8 cellular contexts compared by ENCODE assay signal in the genomic region with DNA sequence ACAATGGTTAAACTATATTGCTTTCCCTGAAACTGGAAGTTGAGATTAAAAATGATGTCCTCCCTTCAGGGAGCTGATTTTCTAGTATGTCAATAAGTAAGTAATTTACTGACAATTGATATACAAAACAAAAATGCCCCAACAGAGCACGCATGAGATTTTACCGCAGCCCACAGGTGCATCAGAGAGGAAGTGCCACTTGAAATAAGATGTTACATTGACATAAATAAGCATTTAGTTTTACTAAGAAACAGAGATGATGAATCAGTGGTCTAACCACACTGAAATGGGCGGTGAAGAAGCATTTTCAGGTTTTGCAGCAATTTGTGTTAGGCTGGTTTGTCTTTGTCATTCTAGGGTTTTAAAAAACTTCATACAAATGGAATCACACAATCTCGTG. TPM values are rescaled to one million over a fixed set of nuclear protein-coding genes. Genes with fewer than 3 reads are reported as not detected.
DNase-seq lines count a peak whose midpoint lies in the region; ATAC-seq and TF ChIP-seq lines count a peak whose summit lies in the region.

No MANE protein-coding gene starts in this region.

- H3K9me3 ChIP-seq in CD8-positive, alpha-beta memory T cell (ENCODE audit: low read length): no peaks in the 10 kb centered on the region

- H3K4me1 Mint-ChIP-seq in CD8-positive, alpha-beta memory T cell: peaks cover 53 to 80% (median 75%) of the 10 kb centered on the region in 3 donors
- H3K4me1 Mint-ChIP-seq in activated naive CD4-positive, alpha-beta T cell treated with anti-CD3 and anti-CD28 coated beads for 36 hours (ENCODE audit: low read depth): peaks cover 66% of the 10 kb centered on the region
- no peaks in the 10 kb centered on the region for H3K4me1 Mint-ChIP-seq in type B pancreatic cell (ENCODE audit: unreplicated experiment)
- peaks cover 8% of the 10 kb centered on the region for H3K4me1 Mint-ChIP-seq in MCF 10A (ENCODE audit: insufficient read depth, unreplicated experiment)

- H3K27me3 Mint-ChIP-seq in CD8-positive, alpha-beta memory T cell: no peaks in the 10 kb centered on the region
- H3K27me3 Mint-ChIP-seq in activated naive CD4-positive, alpha-beta T cell treated with anti-CD3 and anti-CD28 coated beads for 36 hours (ENCODE audit: low read depth): no peaks in the 10 kb centered on the region
- H3K27me3 Mint-ChIP-seq in type B pancreatic cell: no peaks in the 10 kb centered on the region
- H3K27me3 Mint-ChIP-seq in MCF 10A (ENCODE audit: insufficient read depth, unreplicated experiment): no peaks in the 10 kb centered on the region

- peak overlapping the region; percentile 60 for H3K27ac ChIP-seq in CD8-positive, alpha-beta memory T cell (ENCODE audit: low read depth, low read length)

- peak overlapping the region; percentile 33 for H3K4me3 ChIP-seq in CD8-positive, alpha-beta memory T cell (ENCODE audit: low read length)

- DNase-seq in CD8-positive, alpha-beta memory T cell: peak; percentile 50 to 90 (median 89)
- peak; percentile 92 for DNase-seq in NAMALWA (ENCODE audit: low spot score)
- DNase-seq in activated naive CD4-positive, alpha-beta T cell treated with anti-CD3 and anti-CD28 coated beads for 36 hours: peak; percentile 91
- DNase-seq in type B pancreatic cell (ENCODE audit: extremely low spot score, unreplicated experiment): no peak
- DNase-seq in MCF 10A (ENCODE audit: unreplicated experiment): no peak
- no peak for DNase-seq in NCI-H2107 treated with DMSO at 0.1 percent for 48 hours (lab: John Stamatoyannopoulos, UW; ENCODE audit: unreplicated experiment)
- DNase-seq in DMS153 (lab: John Stamatoyannopoulos, UW): no peak

- CTCF ChIA-PET in CD8-positive, alpha-beta memory T cell (lab: Charles Lee): interaction anchor here (0.6 to 3.8 kb wide), 12 partner anchors 10 to 184 kb away, joined by 3 to 31 read pairs (median 10); a partner anchor contains a TSS
- CTCF ChIA-PET in activated naive CD4-positive, alpha-beta T cell treated with anti-CD3 and anti-CD28 coated beads for 36 hours (lab: Charles Lee): interaction anchor here (0.9 to 2.7 kb wide), 10 partner anchors 9 to 411 kb away, joined by 3 to 88 read pairs (median 6); a partner anchor contains a TSS
- CTCF ChIA-PET in MCF 10A (lab: Yijun Ruan, JAX): interaction anchor here (1.7 to 3.6 kb wide), 4 partner anchors 9 to 410 kb away, joined by 6 to 22 read pairs (median 17); no protein-coding TSS in a partner anchor

- peak overlapping the region; percentile 33 to 88 (median 82) for H3K4me3 Mint-ChIP-seq in CD8-positive, alpha-beta memory T cell
- H3K4me3 Mint-ChIP-seq in activated naive CD4-positive, alpha-beta T cell treated with anti-CD3 and anti-CD28 coated beads for 36 hours: peak overlapping the region; percentile 70
- peak overlapping the region; percentile 18 for H3K4me3 Mint-ChIP-seq in type B pancreatic cell
- no peak overlapping the region for H3K4me3 Mint-ChIP-seq in MCF 10A (ENCODE audit: unreplicated experiment)

- H3K9me3 Mint-ChIP-seq in CD8-positive, alpha-beta memory T cell: no peaks in the 10 kb centered on the region
- no peaks in the 10 kb centered on the region for H3K9me3 Mint-ChIP-seq in activated naive CD4-positive, alpha-beta T cell treated with anti-CD3 and anti-CD28 coated beads for 36 hours
- H3K9me3 Mint-ChIP-seq in type B pancreatic cell (no peaks in the 10 kb centered on the region), MCF 10A (ENCODE audit: unreplicated experiment) (no peaks in the 10 kb centered on the region)

- H3K27me3 ChIP-seq in CD8-positive, alpha-beta memory T cell (ENCODE audit: insufficient read depth, low read length, poor library complexity, severe bottlenecking): no peaks in the 10 kb centered on the region

- no peak for TF ChIP-seq CTCF in type B pancreatic cell (conservative IDR thresholded peaks at IDR 0.05)
- TF ChIP-seq CTCF in MCF 10A (IDR thresholded peaks at IDR 0.05; ENCODE audit: unreplicated experiment): no peak

- intact Hi-C loops in activated naive CD4-positive, alpha-beta T cell treated with anti-CD3 and anti-CD28 coated beads for 36 hours (cut with micrococcal nuclease): loop anchor here (1.0 to 5.0 kb wide), 11 partner anchors 8 to 931 kb away; a partner anchor contains a TSS
- intact Hi-C loops in MCF 10A (cut with micrococcal nuclease): no loop called here

- BruUV-seq in MCF 10A (replicated peaks; lab: Mats Ljungman, UMichigan): no TSS peak

- H3K27ac Mint-ChIP-seq in CD8-positive, alpha-beta memory T cell: peak overlapping the region; percentile 19 to 99 (median 97)
- peak overlapping the region; percentile 60 for H3K27ac Mint-ChIP-seq in activated naive CD4-positive, alpha-beta T cell treated with anti-CD3 and anti-CD28 coated beads for 36 hours
- peak overlapping the region; percentile 74 for H3K27ac Mint-ChIP-seq in type B pancreatic cell
- no peak overlapping the region for H3K27ac Mint-ChIP-seq in MCF 10A (ENCODE audit: low read depth, unreplicated experiment)

- H3K4me1 ChIP-seq in CD8-positive, alpha-beta memory T cell (ENCODE audit: insufficient read depth, low read length): peaks cover 62% of the 10 kb centered on the region

- H3K36me3 ChIP-seq in CD8-positive, alpha-beta memory T cell (ENCODE audit: insufficient read depth, low read length): no peaks in the 10 kb centered on the region

- ATAC-seq in GM21619 (IDR thresholded peaks at IDR 0.05; ENCODE audit: unreplicated experiment): peak; percentile 61

- no peaks in the 10 kb centered on the region for H3K36me3 Mint-ChIP-seq in CD8-positive, alpha-beta memory T cell
- H3K36me3 Mint-ChIP-seq in activated naive CD4-positive, alpha-beta T cell treated with anti-CD3 and anti-CD28 coated beads for 36 hours (ENCODE audit: low read depth): peaks cover 3% of the 10 kb centered on the region
- H3K36me3 Mint-ChIP-seq in type B pancreatic cell: no peaks in the 10 kb centered on the region
- no peaks in the 10 kb centered on the region for H3K36me3 Mint-ChIP-seq in MCF 10A (ENCODE audit: insufficient read depth, unreplicated experiment)

- POLR2A ChIA-PET in CD8-positive, alpha-beta memory T cell (lab: Charles Lee): interaction anchor here (0.6 to 1.8 kb wide), 3 partner anchors 17 to 93 kb away, joined by 3 to 8 read pairs (median 8); a partner anchor contains a TSS
- POLR2A ChIA-PET in MCF 10A (lab: Yijun Ruan, JAX): interaction anchor here (0.8 to 1.9 kb wide), 2 partner anchors 9 to 16 kb away, joined by 3 to 6 read pairs; no protein-coding TSS in a partner anchor

RNA-seq across cellular contexts. Expression of a gene that starts 8.8 kb away (rescaled TPM):
- 1 to 10 TPM; 3.6 to 4.7 TPM for total RNA-seq in CD8-positive, alpha-beta memory T cell
- polyA plus RNA-seq in CD8-positive, alpha-beta memory T cell: 14.3 TPM
- 1 to 10 TPM; 1.7 to 1.9 TPM for total RNA-seq in activated naive CD4-positive, alpha-beta T cell treated with anti-CD3 and anti-CD28 coated beads for 36 hours
- total RNA-seq in type B pancreatic cell (ENCODE audit: low replicate concordance) (not detected in 2 replicates), MCF 10A (2022) (not detected in 2 replicates)

RNA-seq across cellular contexts. Expression of a gene that starts 19.0 kb away (rescaled TPM):
- total RNA-seq in CD8-positive, alpha-beta memory T cell: 10 to 100 TPM; 66.8 to 67.1 TPM
- 253 TPM for polyA plus RNA-seq in CD8-positive, alpha-beta memory T cell
- 100 to 1,000 TPM; 150 to 153 TPM for total RNA-seq in activated naive CD4-positive, alpha-beta T cell treated with anti-CD3 and anti-CD28 coated beads for 36 hours
- total RNA-seq in type B pancreatic cell (ENCODE audit: low replicate concordance) (0.19 and 1.6 TPM in 2 replicates), MCF 10A (2022) (not detected in 2 replicates)

Comparison
In these comparisons a context has a peak if more than half of its experiments do, and no peak if none do; other contexts are left out.
1. DNase-seq: peak in CD8-positive, alpha-beta memory T cell (5 of 5), NAMALWA (single experiment) and activated naive CD4-positive, alpha-beta T cell treated with anti-CD3 and anti-CD28 coated beads for 36 hours (single experiment); none in type B pancreatic cell (single experiment), MCF 10A (single experiment), NCI-H2107 treated with DMSO at 0.1 percent for 48 hours (single experiment) and DMS153 (single experiment).
2. RNA of a gene that starts 19.0 kb away (total RNA-seq): 150 to 153 TPM in activated naive CD4-positive, alpha-beta T cell treated with anti-CD3 and anti-CD28 coated beads for 36 hours and 66.8 to 67.1 TPM in CD8-positive, alpha-beta memory T cell; 0.19 to 1.6 TPM in type B pancreatic cell and not detected in MCF 10A; every median in the first group is over 10 times any median in the second.